13 cellular contexts compared by ENCODE assay signal in the genomic region with DNA sequence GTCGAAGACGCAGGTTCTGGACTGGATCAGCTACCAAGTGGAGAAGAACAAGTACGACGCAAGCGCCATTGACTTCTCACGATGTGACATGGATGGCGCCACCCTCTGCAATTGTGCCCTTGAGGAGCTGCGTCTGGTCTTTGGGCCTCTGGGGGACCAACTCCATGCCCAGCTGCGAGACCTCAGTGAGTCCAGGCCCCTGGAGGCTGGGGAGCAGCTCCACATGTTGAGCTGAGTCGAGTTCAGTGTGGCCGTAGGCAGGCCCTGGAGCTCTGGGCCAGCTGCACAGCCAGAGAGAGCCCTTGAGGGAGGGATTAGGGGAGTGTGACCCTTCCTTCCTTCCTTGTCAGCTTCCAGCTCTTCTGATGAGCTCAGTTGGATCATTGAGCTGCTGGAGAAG. TPM values are rescaled to one million over a fixed set of nuclear protein-coding genes. Genes with fewer than 3 reads are reported as not detected.
DNase-seq lines count a peak whose midpoint lies in the region; ATAC-seq and TF ChIP-seq lines count a peak whose summit lies in the region.
"Had no signal": no experiment of that assay in that cellular context is flagged by ENCODE, and none has a peak within 500 bp of the region (broad histone marks: within the 10 kb centered on the region; RNA-seq: fewer than 3 reads in every experiment).

No MANE protein-coding gene starts in this region.

- DNase-seq in PC-3 = no peak
- DNase-seq in epithelial cell of prostate (ENCODE audit: low read depth, low spot score) = no peak
- no peak for DNase-seq in upper lobe of right lung
- no peak for DNase-seq in RWPE1 (ENCODE audit: low spot score)
- DNase-seq in medulla oblongata (ENCODE audit: extremely low spot score) = no peak
- DNase-seq: activated CD8-positive, alpha-beta T cell treated with anti-CD3 and anti-CD28 coated beads for 36 hours; amniotic stem cell; CD4-positive, alpha-beta T cell; NCI-H1436; OCI-M1; SK-N-SH had no signal

- no peaks in the 10 kb centered on the region for H3K9me3 ChIP-seq in PC-3 (ENCODE audit: low read length)
- H3K9me3 ChIP-seq in mucosa of rectum (ENCODE audit: control insufficient read depth in 2 of 2, low read length in 2 of 2) = no peaks in the 10 kb centered on the region
- no peaks in the 10 kb centered on the region for H3K9me3 ChIP-seq in upper lobe of right lung
- H3K9me3 ChIP-seq: SK-N-SH had no signal

- H3K27me3 ChIP-seq in PC-3 (ENCODE audit: low read length) = no peaks in the 10 kb centered on the region
- H3K27me3 ChIP-seq in mucosa of rectum (ENCODE audit: control insufficient read depth in 2 of 2, insufficient read depth in 2 of 2, low read length in 2 of 2) = no peaks in the 10 kb centered on the region
- H3K27me3 ChIP-seq in upper lobe of right lung = no peaks in the 10 kb centered on the region

- CTCF ChIA-PET in PC-3 (lab: Charles Lee) (no interaction called here), RWPE1 (lab: Yijun Ruan, JAX) (interaction anchor here (0.6 to 10.1 kb wide), 6 partner anchors 25 to 1261 kb away, joined by 3 to 114 read pairs (median 3); a partner anchor contains a TSS)

- H3F3A ChIP-seq in PC-3 (ENCODE audit: low read length, unreplicated experiment) = no peaks in the 10 kb centered on the region

- H4K20me1 ChIP-seq in PC-3 (ENCODE audit: low read length) = peaks cover 52% of the 10 kb centered on the region

- H3K36me3 ChIP-seq in PC-3 (ENCODE audit: low read depth, low read length) = peaks cover 40% of the 10 kb centered on the region
- peaks cover 56% of the 10 kb centered on the region in 2 donors for H3K36me3 ChIP-seq in mucosa of rectum (ENCODE audit: control insufficient read depth in 2 of 2, insufficient read depth in 2 of 2, low read length in 2 of 2)
- H3K36me3 ChIP-seq in upper lobe of right lung = peaks cover 22% of the 10 kb centered on the region

- POLR2A ChIA-PET in PC-3 (lab: Charles Lee; ENCODE audit: unreplicated experiment) (interaction anchor here (0.6 to 2.5 kb wide), 4 partner anchors 23 to 506 kb away, joined by 6 to 20 read pairs (median 8); no protein-coding TSS in a partner anchor), RWPE1 (lab: Yijun Ruan, JAX; ENCODE audit: low non-redundant PET) (interaction anchor here (0.6 to 1.1 kb wide), 3 partner anchors 10 to 93 kb away, joined by 3 to 4 read pairs (median 4); no protein-coding TSS in a partner anchor)

- intact Hi-C loops in PC-3 (cut with micrococcal nuclease) (loop anchor here (2.0 kb wide), 1 partner anchor 23 kb away; no protein-coding TSS in a partner anchor), upper lobe of right lung (cut with DNase I) (loop anchor here (5.0 kb wide), 1 partner anchor 120 kb away; no protein-coding TSS in a partner anchor)

- TF ChIP-seq CTCF in PC-3 (conservative IDR thresholded peaks at IDR 0.05; ENCODE audit: low read depth, low read length) = no peak
- TF ChIP-seq CTCF in upper lobe of right lung (IDR thresholded peaks at IDR 0.05) = no peak
- no peak for TF ChIP-seq CTCF in RWPE1 (conservative IDR thresholded peaks at IDR 0.05; ENCODE audit: low read depth)

- peak overlapping the region; percentile 92 for H3K9ac ChIP-seq in PC-3 (ENCODE audit: low read length)
- H3K9ac ChIP-seq in mucosa of rectum (ENCODE audit: low read depth in 1 of 2, low read length in 2 of 2) = peak overlapping the region; percentile 99 to 100
- H3K9ac ChIP-seq: SK-N-SH had no signal

- ATAC-seq in PC-3 (no peak), upper lobe of right lung (no peak), GM18870 (IDR thresholded peaks at IDR 0.05; ENCODE audit: unreplicated experiment) (no peak)
- ATAC-seq: activated CD8-positive, alpha-beta T cell treated with anti-CD3 and anti-CD28 coated beads for 36 hours had no signal

- BruUV-seq in PC-3 (replicated peaks; lab: Mats Ljungman, UMichigan) = no TSS peak

- peaks cover 80% of the 10 kb centered on the region for H3K4me1 ChIP-seq in PC-3 (ENCODE audit: insufficient read depth, low read length)
- peaks cover 23 to 40% of the 10 kb centered on the region in 2 donors for H3K4me1 ChIP-seq in mucosa of rectum (ENCODE audit: control insufficient read depth in 2 of 2, insufficient read depth in 2 of 2, low read length in 2 of 2)
- H3K4me1 ChIP-seq in upper lobe of right lung = no peaks in the 10 kb centered on the region

- H3K79me2 ChIP-seq in PC-3 (ENCODE audit: low read length) = peaks cover 68% of the 10 kb centered on the region

- H3K4me2 ChIP-seq in PC-3 (ENCODE audit: low read length) = peak overlapping the region; percentile 98
- H3K4me2 ChIP-seq: SK-N-SH had no signal

- H3K4me3 ChIP-seq in PC-3 (ENCODE audit: low read length) = peak overlapping the region; percentile 95
- H3K4me3 ChIP-seq in mucosa of rectum (ENCODE audit: low read length in 2 of 2) = peak overlapping the region; percentile 90 to 94
- H3K4me3 ChIP-seq in upper lobe of right lung = peak overlapping the region; percentile 53

- no peaks in the 10 kb centered on the region for H3K9me2 ChIP-seq in PC-3 (replicated peaks; ENCODE audit: low read length)
- H3K9me2 ChIP-seq: SK-N-SH had no signal

- no peak overlapping the region for H2AFZ ChIP-seq in PC-3 (ENCODE audit: low read length)

- 0 out of 2 replicates have a peak overlapping the region, but pooled peaks have one; percentile 3 for H3K27ac ChIP-seq in PC-3 (ENCODE audit: low read length)
- H3K27ac ChIP-seq in epithelial cell of prostate = peak overlapping the region; percentile 76
- peak overlapping the region; percentile 99 to 100 for H3K27ac ChIP-seq in mucosa of rectum (ENCODE audit: low read depth in 2 of 2, low read length in 2 of 2)
- H3K27ac ChIP-seq in upper lobe of right lung = peak overlapping the region; percentile 36
- no peak overlapping the region for H3K27ac ChIP-seq in RWPE1

RNA-seq across cellular contexts. Expression of a gene that starts 1.6 kb away (rescaled TPM):
- total RNA-seq in PC-3 (2014; rRNA removed) (399 and 460 TPM in 2 replicates), upper lobe of right lung (62.9 TPM)

RNA-seq across cellular contexts. Expression of a gene that starts 29.5 kb away (rescaled TPM):
- total RNA-seq in PC-3 (2014; rRNA removed) (64.7 and 74.8 TPM in 2 replicates), upper lobe of right lung (61.7 TPM)

RNA-seq across cellular contexts. Expression of a gene that starts 56.7 kb away (rescaled TPM):
- 50.9 and 57.7 TPM in 2 replicates for total RNA-seq in PC-3 (2014; rRNA removed)
- 33.9 TPM for total RNA-seq in upper lobe of right lung
